ENCODE assay signal across 1 cellular context in the genomic region with DNA sequence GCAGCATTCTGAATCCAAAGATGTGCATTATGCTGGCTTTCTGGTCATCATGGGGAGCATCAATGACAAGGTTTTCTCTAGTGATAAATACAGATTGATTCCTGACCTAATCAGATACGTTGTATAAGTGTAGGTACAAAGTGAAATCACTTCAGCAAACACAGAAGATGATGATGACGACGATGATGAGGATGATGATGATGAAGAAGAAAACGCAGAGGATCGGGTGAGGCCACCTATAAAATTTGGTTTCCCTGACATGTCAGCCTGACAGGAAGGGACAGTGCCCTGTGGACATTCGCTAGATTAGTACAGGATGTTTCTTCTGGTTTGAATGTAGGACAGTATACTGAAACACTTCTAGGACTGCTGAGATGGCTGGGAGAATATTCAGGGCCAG.
TF ChIP-seq lines count a peak whose summit lies in the region.

No MANE protein-coding gene starts in this region.

TF ChIP-seq in K562, 482 proteins besides CTCF, POLR2A, EP300 and RAD21 (continued from another document):
- TF ChIP-seq, protein P1, sequence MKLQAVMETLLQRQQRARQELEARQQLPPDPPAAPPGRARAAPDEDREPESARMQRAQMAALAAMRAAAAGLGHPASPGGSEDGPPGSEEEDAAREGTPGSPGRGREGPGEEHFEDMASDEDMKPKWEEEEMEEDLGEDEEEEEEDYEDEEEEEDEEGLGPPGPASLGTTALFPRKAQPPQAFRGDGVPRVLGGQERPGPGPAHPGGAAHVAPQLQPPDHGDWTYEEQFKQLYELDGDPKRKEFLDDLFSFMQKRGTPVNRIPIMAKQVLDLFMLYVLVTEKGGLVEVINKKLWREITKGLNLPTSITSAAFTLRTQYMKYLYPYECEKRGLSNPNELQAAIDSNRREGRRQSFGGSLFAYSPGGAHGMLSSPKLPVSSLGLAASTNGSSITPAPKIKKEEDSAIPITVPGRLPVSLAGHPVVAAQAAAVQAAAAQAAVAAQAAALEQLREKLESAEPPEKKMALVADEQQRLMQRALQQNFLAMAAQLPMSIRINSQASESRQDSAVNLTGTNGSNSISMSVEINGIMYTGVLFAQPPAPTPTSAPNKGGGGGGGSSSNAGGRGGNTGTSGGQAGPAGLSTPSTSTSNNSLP (IDR thresholded peaks at IDR 0.05; ENCODE audit: borderline replicate concordance, low read depth, low read length), result no peak
- TF ChIP-seq CBX1 (IDR thresholded peaks at IDR 0.05; ENCODE audit: low read depth) (no peak), HDAC8 (tag; IDR thresholded peaks at IDR 0.05) (no peak), ZNF143 (CRISPR knock-in tag; IDR thresholded peaks at IDR 0.05) (no peak), PHB (CRISPR knock-in tag; IDR thresholded peaks at IDR 0.05) (no peak), ARID2 (IDR thresholded peaks at IDR 0.05) (no peak), KLF16 (IDR thresholded peaks at IDR 0.05) (no peak), TAF15 (IDR thresholded peaks at IDR 0.05; ENCODE audit: low read depth, low read length) (no peak), RBM22 (IDR thresholded peaks at IDR 0.05; ENCODE audit: low read depth, low read length, poor library complexity, severe bottlenecking) (no peak)
- TF ChIP-seq, protein P2, sequence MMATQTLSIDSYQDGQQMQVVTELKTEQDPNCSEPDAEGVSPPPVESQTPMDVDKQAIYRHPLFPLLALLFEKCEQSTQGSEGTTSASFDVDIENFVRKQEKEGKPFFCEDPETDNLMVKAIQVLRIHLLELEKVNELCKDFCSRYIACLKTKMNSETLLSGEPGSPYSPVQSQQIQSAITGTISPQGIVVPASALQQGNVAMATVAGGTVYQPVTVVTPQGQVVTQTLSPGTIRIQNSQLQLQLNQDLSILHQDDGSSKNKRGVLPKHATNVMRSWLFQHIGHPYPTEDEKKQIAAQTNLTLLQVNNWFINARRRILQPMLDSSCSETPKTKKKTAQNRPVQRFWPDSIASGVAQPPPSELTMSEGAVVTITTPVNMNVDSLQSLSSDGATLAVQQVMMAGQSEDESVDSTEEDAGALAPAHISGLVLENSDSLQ (IDR thresholded peaks at IDR 0.05), result no peak
